7 cellular contexts compared by ENCODE assay signal in genomic region chr2:62558743-62559142, GRCh38.
"Had no signal": no experiment of that assay in that cellular context is flagged by ENCODE, and none has a peak within 500 bp of the region (broad histone marks: within the 10 kb centered on the region; RNA-seq: fewer than 3 reads in every experiment).

No MANE protein-coding gene starts in this region.

- FAIRE-seq: G401.6, GM12891, GM12892, GM18507, GM19239 had no signal

- DNase-seq: GDM1, GF-D8 had no signal
